11 cellular contexts compared by ENCODE assay signal in the genomic region with DNA sequence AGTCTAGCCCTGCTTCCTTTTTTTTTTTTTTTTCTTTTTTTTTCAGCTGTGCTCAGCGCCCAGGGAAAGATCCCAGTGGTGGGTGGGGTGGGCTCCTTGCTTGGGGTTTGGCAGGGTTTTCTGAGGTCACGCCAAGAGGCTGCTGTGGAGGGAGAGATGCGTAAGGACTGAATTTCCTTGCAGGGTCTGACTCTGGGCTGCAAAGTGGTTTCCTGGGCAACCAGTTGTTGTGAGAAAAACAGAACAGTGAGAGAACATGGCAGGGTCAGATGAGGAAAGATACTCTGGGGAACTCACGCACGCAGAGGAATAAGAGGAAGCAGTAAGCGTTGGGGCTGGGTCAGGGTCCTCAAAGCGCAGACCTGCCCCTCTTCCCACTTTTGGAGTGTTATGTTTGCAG.
DNase-seq lines count a peak whose midpoint lies in the region; ATAC-seq, FAIRE-seq and TF ChIP-seq lines count a peak whose summit lies in the region.
"Had no signal": no experiment of that assay in that cellular context is flagged by ENCODE, and none has a peak within 500 bp of the region (broad histone marks: within the 10 kb centered on the region; RNA-seq: fewer than 3 reads in every experiment).

No MANE protein-coding gene starts in this region.

- 20% methylated on average over 5 of the region's 7 CpGs for WGBS in right lobe of liver (ENCODE audit: insufficient coverage, low coverage, low lambda C conversion rate, missing lambda C conversion rate)
- 13% methylated on average over 6 of the region's 7 CpGs for WGBS in HepG2 (ENCODE audit: low lambda C conversion rate)

- intact Hi-C loops in right lobe of liver (cut with DNase I) (loop anchor here in 1 of 2 donors (10.0 kb wide), 1 partner anchor 204 kb away; no protein-coding TSS in a partner anchor), HepG2 (cut with micrococcal nuclease; ENCODE audit: unreplicated experiment) (no loop called here), upper lobe of right lung (cut with DNase I) (loop anchor here (5.0 kb wide), 1 partner anchor 196 kb away; no protein-coding TSS in a partner anchor)

- H3K4me3 ChIP-seq in right lobe of liver (no peak overlapping the region), HepG2 (replicated peaks in 1 of 3; ENCODE audit: insufficient read depth in 1 of 3, low read depth in 2 of 3, low read length in 3 of 3) (no peak overlapping the region), upper lobe of right lung (no peak overlapping the region)
- H3K4me3 ChIP-seq: breast epithelium had no signal

- peak; percentile 6 to 54 (median 40) for ATAC-seq in right lobe of liver
- ATAC-seq in HepG2 = no peak
- peak; percentile 79 for ATAC-seq in upper lobe of right lung
- no peak for ATAC-seq in GM19455 (IDR thresholded peaks at IDR 0.05; ENCODE audit: unreplicated experiment)
- no peak for ATAC-seq in GM18907 (IDR thresholded peaks at IDR 0.05; ENCODE audit: unreplicated experiment)

- H3K27me3 ChIP-seq in right lobe of liver = no peaks in the 10 kb centered on the region
- peaks cover 0 to 6% of the 10 kb centered on the region in 2 experiments; a peak in 1 of 5 replicates for H3K27me3 ChIP-seq in HepG2 (ENCODE audit: control insufficient read depth in 1 of 2, insufficient read depth in 2 of 2, low read length in 2 of 2)
- H3K27me3 ChIP-seq in upper lobe of right lung = no peaks in the 10 kb centered on the region

- no peak for TF ChIP-seq POLR2A in right lobe of liver (IDR thresholded peaks at IDR 0.05)
- TF ChIP-seq POLR2A in HepG2 (IDR thresholded peaks at IDR 0.05; ENCODE audit: insufficient read depth in 1 of 2, low read depth in 2 of 2, low read length in 2 of 2) = no peak

- no peak for TF ChIP-seq CTCF in right lobe of liver (IDR thresholded peaks at IDR 0.05)
- TF ChIP-seq CTCF in HepG2 (CRISPR knock-in tag; IDR thresholded peaks at IDR 0.05) = no peak
- no peak for TF ChIP-seq CTCF in upper lobe of right lung (IDR thresholded peaks at IDR 0.05)

- DNase-seq in right lobe of liver (no peak), HepG2 (ENCODE audit: low spot score) (no peak), dermis blood vessel endothelial cell (peak; percentile 20), medulla oblongata (ENCODE audit: extremely low spot score) (peak; percentile 44), upper lobe of right lung (peak; percentile 63), NCI-H1105 treated with DMSO at 0.1 percent for 48 hours (lab: John Stamatoyannopoulos, UW) (no peak)
- DNase-seq: activated CD4-positive, alpha-beta T cell treated with anti-CD3 and anti-CD28 coated beads, Interleukin-2, amount 10 ng/mL, durations not matched to agents 24 days and 14 days had no signal

- TF ChIP-seq RAD21 in HepG2 (CRISPR knock-in tag; IDR thresholded peaks at IDR 0.05) = no peak

- CTCF ChIA-PET in HepG2 (lab: Yijun Ruan, JAX; ENCODE audit: low intra/inter-chr PET ratio, low total read pairs) = interaction anchor here (1.2 kb wide), 1 partner anchor 197 kb away, joined by 4 read pairs; no protein-coding TSS in a partner anchor

- no peaks in the 10 kb centered on the region; the same call in 1 of the 2 replicates for H4K20me1 ChIP-seq in HepG2 (ENCODE audit: insufficient read depth, low read length)

- POLR2A ChIA-PET in HepG2 (lab: Yijun Ruan, JAX) = no interaction called here

- H2AFZ ChIP-seq in HepG2 (ENCODE audit: low read length) = no peak overlapping the region

- H3K9ac ChIP-seq in HepG2 (ENCODE audit: insufficient read depth, low read depth, low read length) = no peak overlapping the region

- no TSS peak for BruUV-seq in HepG2 (replicated peaks; lab: Mats Ljungman, UMichigan)

- FAIRE-seq in HepG2 (lab: Jason Lieb, UNC) = no peak
- FAIRE-seq: H1 had no signal

- H3K4me1 ChIP-seq in right lobe of liver (no peaks in the 10 kb centered on the region), HepG2 (ENCODE audit: insufficient read depth, low read length) (no peaks in the 10 kb centered on the region), upper lobe of right lung (no peaks in the 10 kb centered on the region)
- H3K4me1 ChIP-seq: breast epithelium had no signal

- no peak overlapping the region for H3K4me2 ChIP-seq in HepG2 (ENCODE audit: low read depth, low read length)

- TF ChIP-seq EP300 in HepG2 (IDR thresholded peaks at IDR 0.05; ENCODE audit: low read depth in 2 of 2, low read length in 2 of 2) (no peak), HepG2 (CRISPR knock-in tag; IDR thresholded peaks at IDR 0.05; ENCODE audit: borderline replicate concordance) (no peak)

- no peaks in the 10 kb centered on the region for H3K9me3 ChIP-seq in right lobe of liver
- H3K9me3 ChIP-seq in HepG2 (ENCODE audit: low read length) = peaks cover 12% of the 10 kb centered on the region
- no peaks in the 10 kb centered on the region for H3K9me3 ChIP-seq in upper lobe of right lung

- H3K27ac ChIP-seq in right lobe of liver (no peak overlapping the region), HepG2 (ENCODE audit: extremely low read length, insufficient read depth, low read length) (no peak overlapping the region), upper lobe of right lung (peak overlapping the region; percentile 24)
- H3K27ac ChIP-seq: breast epithelium had no signal

- no peaks in the 10 kb centered on the region for H3K36me3 ChIP-seq in right lobe of liver
- H3K36me3 ChIP-seq in HepG2 (replicated peaks in 1 of 2; ENCODE audit: control insufficient read depth in 1 of 2, insufficient read depth in 2 of 2, low read length in 2 of 2) = no peaks in the 10 kb centered on the region
- H3K36me3 ChIP-seq in upper lobe of right lung = no peaks in the 10 kb centered on the region
- H3K36me3 ChIP-seq: breast epithelium had no signal

- no peaks in the 10 kb centered on the region for H3K79me2 ChIP-seq in HepG2 (ENCODE audit: insufficient read depth, low read length)

- in situ Hi-C loops in HepG2 (cut with HindIII; ENCODE audit: extremely low pct_ligation_motif_present, low pct_unique_long_range_greater_than_20kb) = loop anchor here (5.0 kb wide), 1 partner anchor 196 kb away; no protein-coding TSS in a partner anchor

TF ChIP-seq in HepG2, 621 proteins besides CTCF, POLR2A, EP300 and RAD21:
- no peak for TF ChIP-seq ZNF781 (CRISPR knock-in tag; IDR thresholded peaks at IDR 0.05; ENCODE audit: borderline replicate concordance, not compliant biosample characterization)
- TF ChIP-seq NFATC3 (CRISPR knock-in tag; IDR thresholded peaks at IDR 0.05) = no peak
- TF ChIP-seq ARHGAP35 (CRISPR knock-in tag; IDR thresholded peaks at IDR 0.05; ENCODE audit: borderline replicate concordance) = no peak
- TF ChIP-seq ZNF468 (CRISPR knock-in tag; IDR thresholded peaks at IDR 0.05) = no peak
- no peak for TF ChIP-seq ZNF124 (CRISPR knock-in tag; IDR thresholded peaks at IDR 0.05)
- no peak for TF ChIP-seq SCMH1 (CRISPR knock-in tag; IDR thresholded peaks at IDR 0.05; ENCODE audit: borderline replicate concordance)

Comparison
In these comparisons a context has a peak if more than half of its experiments do, and no peak if none do; other contexts are left out.
1. ATAC-seq: peak in right lobe of liver (4 of 4) and upper lobe of right lung (single experiment); none in HepG2 (single experiment), GM19455 (single experiment) and GM18907 (single experiment).
2. DNase-seq: peak in dermis blood vessel endothelial cell (single experiment), medulla oblongata (single experiment) and upper lobe of right lung (single experiment); none in right lobe of liver (0 of 3), HepG2 (single experiment) and NCI-H1105 treated with DMSO at 0.1 percent for 48 hours (single experiment).